ENCODE assay signal across 1 cellular context in the genomic region with DNA sequence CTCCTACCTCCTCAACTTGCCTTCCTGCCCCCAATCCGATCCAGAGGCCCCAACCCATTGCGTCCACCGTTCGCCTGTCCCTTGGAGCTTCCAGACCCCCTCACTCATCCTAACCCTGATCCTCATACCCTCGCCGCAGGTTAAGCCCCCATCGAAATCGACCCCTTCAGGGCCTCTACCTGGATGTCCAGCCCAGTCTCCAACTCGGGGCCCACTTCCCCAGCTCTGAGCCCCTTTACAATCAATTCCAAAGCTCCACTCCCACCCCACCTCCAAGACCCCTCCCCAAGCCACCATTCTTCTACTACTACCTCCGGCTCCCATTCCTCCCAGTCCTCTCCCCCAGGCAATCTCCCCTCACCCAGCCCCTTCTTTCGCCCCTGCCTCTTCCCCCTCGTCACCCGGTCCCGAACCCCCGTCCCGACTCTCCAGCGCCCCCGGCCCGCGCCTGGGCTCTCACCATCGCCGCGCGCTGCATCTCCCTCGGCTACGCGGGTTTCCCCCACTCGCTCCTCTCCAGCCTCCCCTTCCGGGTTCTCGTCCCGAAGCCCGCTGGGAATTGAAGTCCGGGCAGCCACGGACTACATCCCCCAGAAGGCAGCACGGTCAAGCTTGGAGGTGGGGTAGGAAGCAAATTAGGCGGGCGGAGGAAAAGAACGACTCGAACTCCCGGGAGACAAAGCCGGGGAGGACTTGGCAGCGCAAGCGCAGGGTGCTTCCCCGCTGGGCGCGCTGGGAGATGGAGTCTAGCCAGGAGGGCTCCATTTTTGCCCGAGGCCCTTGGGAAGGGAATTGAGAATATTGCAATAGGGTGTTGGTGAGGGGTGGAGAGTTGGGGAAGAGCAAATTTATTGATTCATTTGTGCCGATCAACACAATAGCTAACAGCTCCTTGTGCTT.
TF ChIP-seq lines count a peak whose summit lies in the region.

Gene FBXO46, minus strand, starts transcription at position 508 of the 900 bp plus-strand sequence. CDS start 17,401 bp downstream, outside the sequence.

TF ChIP-seq in HepG2, 621 proteins besides CTCF, POLR2A, EP300 and RAD21 (continued from another document and continues in another):
- TF ChIP-seq ZNF703 (CRISPR knock-in tag; IDR thresholded peaks at IDR 0.05; ENCODE audit: borderline replicate concordance) (no peak), ARNTL (CRISPR knock-in tag; IDR thresholded peaks at IDR 0.05) (peak; percentile 72), ZSCAN29 (CRISPR knock-in tag; conservative IDR thresholded peaks at IDR 0.05) (0 out of 2 replicates have a peak, but pooled peaks have one; percentile 47), TCF7 (IDR thresholded peaks at IDR 0.05; ENCODE audit: low read depth) (no peak), TRAFD1 (CRISPR knock-in tag; IDR thresholded peaks at IDR 0.05; ENCODE audit: borderline replicate concordance) (no peak), ZNF557 (CRISPR knock-in tag; IDR thresholded peaks at IDR 0.05) (no peak), ZNF660 (CRISPR knock-in tag; IDR thresholded peaks at IDR 0.05; ENCODE audit: borderline replicate concordance, low read depth) (no peak), ATF5 (CRISPR knock-in tag; IDR thresholded peaks at IDR 0.05; ENCODE audit: low read depth) (no peak), IKZF5 (CRISPR knock-in tag; IDR thresholded peaks at IDR 0.05) (no peak), RFX3 (CRISPR knock-in tag; IDR thresholded peaks at IDR 0.05) (no peak), ZNF350 (CRISPR knock-in tag; IDR thresholded peaks at IDR 0.05; ENCODE audit: borderline replicate concordance, low read depth) (peak; percentile 64; the same call in 1 of the 2 replicates), ZNF749 (CRISPR knock-in tag; IDR thresholded peaks at IDR 0.05; ENCODE audit: borderline replicate concordance) (no peak), MXI1 (IDR thresholded peaks at IDR 0.05; ENCODE audit: borderline replicate concordance, low read depth, low read length) (peak; percentile 84; the same call in 1 of the 3 replicates), CEBPG (CRISPR knock-in tag; IDR thresholded peaks at IDR 0.05) (no peak; the same call in 1 of the 2 replicates), CEBPZ (IDR thresholded peaks at IDR 0.05; ENCODE audit: low read length) (no peak), SRSF4 (IDR thresholded peaks at IDR 0.05; ENCODE audit: low read depth, low read length, poor library complexity, severe bottlenecking) (no peak), SNAPC4 (CRISPR knock-in tag; IDR thresholded peaks at IDR 0.05) (peak; percentile 35; the same call in 1 of the 2 replicates), ZNF598 (CRISPR knock-in tag; IDR thresholded peaks at IDR 0.05; ENCODE audit: borderline replicate concordance) (0 out of 2 replicates have a peak, but pooled peaks have one; percentile 7), CBX1 (IDR thresholded peaks at IDR 0.05; ENCODE audit: low read depth) (peak; percentile 55), ZNF556 (CRISPR knock-in tag; IDR thresholded peaks at IDR 0.05; ENCODE audit: borderline replicate concordance) (peak; percentile 85; the same call in 1 of the 2 replicates), MAX (IDR thresholded peaks at IDR 0.05) (peak; percentile 52; the same call in 1 of the 2 replicates), NFE2L1 (CRISPR knock-in tag; IDR thresholded peaks at IDR 0.05; ENCODE audit: borderline replicate concordance) (no peak)
- TF ChIP-seq, protein P1, sequence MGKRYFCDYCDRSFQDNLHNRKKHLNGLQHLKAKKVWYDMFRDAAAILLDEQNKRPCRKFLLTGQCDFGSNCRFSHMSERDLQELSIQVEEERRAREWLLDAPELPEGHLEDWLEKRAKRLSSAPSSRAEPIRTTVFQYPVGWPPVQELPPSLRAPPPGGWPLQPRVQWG (CRISPR knock-in tag; IDR thresholded peaks at IDR 0.05; ENCODE audit: borderline replicate concordance, low read depth): no peak
- TF ChIP-seq, protein P2, sequence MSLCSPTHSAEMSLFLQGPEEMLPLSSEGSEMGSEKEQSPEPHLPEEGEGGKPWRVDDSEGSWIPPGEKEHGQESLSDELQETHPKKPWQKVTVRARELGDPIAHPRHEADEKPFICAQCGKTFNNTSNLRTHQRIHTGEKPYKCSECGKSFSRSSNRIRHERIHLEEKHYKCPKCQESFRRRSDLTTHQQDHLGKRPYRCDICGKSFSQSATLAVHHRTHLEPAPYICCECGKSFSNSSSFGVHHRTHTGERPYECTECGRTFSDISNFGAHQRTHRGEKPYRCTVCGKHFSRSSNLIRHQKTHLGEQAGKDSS (CRISPR knock-in tag; IDR thresholded peaks at IDR 0.05; ENCODE audit: borderline replicate concordance, low read depth): peak; percentile 39; the same call in 1 of the 2 replicates
- TF ChIP-seq, protein P3, sequence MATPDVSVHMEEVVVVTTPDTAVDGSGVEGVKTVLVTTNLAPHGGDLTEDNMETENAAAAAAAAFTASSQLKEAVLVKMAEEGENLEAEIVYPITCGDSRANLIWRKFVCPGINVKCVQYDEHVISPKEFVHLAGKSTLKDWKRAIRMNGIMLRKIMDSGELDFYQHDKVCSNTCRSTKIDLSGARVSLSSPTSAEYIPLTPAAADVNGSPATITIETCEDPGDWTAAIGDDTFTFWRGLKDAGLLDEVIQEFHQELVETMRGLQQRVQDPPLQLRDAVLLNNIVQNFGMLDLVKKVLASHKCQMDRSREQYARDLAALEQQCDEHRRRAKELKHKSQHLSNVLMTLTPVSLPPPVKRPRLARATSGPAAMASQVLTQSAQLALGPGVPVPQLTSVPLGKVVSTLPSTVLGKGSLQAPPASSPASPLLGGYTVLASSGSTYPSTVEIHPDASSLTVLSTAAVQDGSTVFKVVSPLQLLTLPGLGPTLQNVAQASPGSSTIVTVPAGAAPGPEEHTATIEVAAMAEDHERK (CRISPR knock-in tag; IDR thresholded peaks at IDR 0.05; ENCODE audit: low read depth): no peak
- TF ChIP-seq, protein P4, sequence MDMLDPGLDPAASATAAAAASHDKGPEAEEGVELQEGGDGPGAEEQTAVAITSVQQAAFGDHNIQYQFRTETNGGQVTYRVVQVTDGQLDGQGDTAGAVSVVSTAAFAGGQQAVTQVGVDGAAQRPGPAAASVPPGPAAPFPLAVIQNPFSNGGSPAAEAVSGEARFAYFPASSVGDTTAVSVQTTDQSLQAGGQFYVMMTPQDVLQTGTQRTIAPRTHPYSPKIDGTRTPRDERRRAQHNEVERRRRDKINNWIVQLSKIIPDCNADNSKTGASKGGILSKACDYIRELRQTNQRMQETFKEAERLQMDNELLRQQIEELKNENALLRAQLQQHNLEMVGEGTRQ (IDR thresholded peaks at IDR 0.05; ENCODE audit: low read depth, low read length): no peak
- TF ChIP-seq, protein P4 (CRISPR knock-in tag; IDR thresholded peaks at IDR 0.05; ENCODE audit: borderline replicate concordance): no peak; the same call in 1 of the 2 replicates
- TF ChIP-seq, protein P5, sequence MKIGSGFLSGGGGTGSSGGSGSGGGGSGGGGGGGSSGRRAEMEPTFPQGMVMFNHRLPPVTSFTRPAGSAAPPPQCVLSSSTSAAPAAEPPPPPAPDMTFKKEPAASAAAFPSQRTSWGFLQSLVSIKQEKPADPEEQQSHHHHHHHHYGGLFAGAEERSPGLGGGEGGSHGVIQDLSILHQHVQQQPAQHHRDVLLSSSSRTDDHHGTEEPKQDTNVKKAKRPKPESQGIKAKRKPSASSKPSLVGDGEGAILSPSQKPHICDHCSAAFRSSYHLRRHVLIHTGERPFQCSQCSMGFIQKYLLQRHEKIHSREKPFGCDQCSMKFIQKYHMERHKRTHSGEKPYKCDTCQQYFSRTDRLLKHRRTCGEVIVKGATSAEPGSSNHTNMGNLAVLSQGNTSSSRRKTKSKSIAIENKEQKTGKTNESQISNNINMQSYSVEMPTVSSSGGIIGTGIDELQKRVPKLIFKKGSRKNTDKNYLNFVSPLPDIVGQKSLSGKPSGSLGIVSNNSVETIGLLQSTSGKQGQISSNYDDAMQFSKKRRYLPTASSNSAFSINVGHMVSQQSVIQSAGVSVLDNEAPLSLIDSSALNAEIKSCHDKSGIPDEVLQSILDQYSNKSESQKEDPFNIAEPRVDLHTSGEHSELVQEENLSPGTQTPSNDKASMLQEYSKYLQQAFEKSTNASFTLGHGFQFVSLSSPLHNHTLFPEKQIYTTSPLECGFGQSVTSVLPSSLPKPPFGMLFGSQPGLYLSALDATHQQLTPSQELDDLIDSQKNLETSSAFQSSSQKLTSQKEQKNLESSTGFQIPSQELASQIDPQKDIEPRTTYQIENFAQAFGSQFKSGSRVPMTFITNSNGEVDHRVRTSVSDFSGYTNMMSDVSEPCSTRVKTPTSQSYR (CRISPR knock-in tag; IDR thresholded peaks at IDR 0.05; ENCODE audit: borderline replicate concordance): peak; percentile 17; the same call in 1 of the 2 replicates
